Comparison of ENCODE assay signal across 14 cellular contexts in the genomic region with DNA sequence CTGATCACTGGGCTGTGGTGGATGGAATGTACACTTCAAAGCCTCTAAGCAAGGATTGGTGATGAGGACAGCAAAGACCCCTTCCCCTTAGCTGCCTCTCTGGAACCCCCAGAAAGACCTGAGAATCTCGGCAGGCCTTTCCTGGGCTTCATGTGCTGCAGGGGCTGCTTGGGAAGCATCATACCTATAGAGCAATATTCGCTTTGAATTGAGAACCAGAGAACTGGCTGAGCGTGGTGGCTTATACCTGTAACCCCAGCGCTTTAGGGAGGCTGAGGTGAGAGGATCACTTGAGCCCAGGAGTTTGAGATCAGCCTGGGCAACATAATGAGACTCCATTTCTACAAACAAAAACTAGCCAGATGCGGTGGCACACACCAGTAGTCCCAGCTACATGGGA. TPM values are rescaled to one million over a fixed set of nuclear protein-coding genes. Genes with fewer than 3 reads are reported as not detected.
DNase-seq lines count a peak whose midpoint lies in the region; ATAC-seq and TF ChIP-seq lines count a peak whose summit lies in the region.
"Had no signal": no experiment of that assay in that cellular context is flagged by ENCODE, and none has a peak within 500 bp of the region (broad histone marks: within the 10 kb centered on the region; RNA-seq: fewer than 3 reads in every experiment).

No MANE protein-coding gene starts in this region.

- no peak overlapping the region for H3K4ac ChIP-seq in trophoblast cell (ENCODE audit: low read depth, low read length)

- intact Hi-C loops in colonic mucosa (cut with DNase I): no loop called here

- H3K9me3 Mint-ChIP-seq in activated CD4-positive, alpha-beta T cell treated with anti-CD3 and anti-CD28 coated beads, Interleukin-2, amount 10 ng/mL, durations not matched to agents 7 days and 5 days: peaks cover 10% of the 10 kb centered on the region

- H2BK12ac ChIP-seq in trophoblast cell (ENCODE audit: low read length): peak overlapping the region; percentile 50

- CTCF ChIA-PET in activated CD4-positive, alpha-beta T cell treated with anti-CD3 and anti-CD28 coated beads, Interleukin-2, amount 10 ng/mL, durations not matched to agents 7 days and 5 days (lab: Charles Lee): no interaction called here
- CTCF ChIA-PET in AG04450 (lab: Charles Lee): no interaction called here

- H3K4me1 ChIP-seq in colonic mucosa: peaks cover 18% of the 10 kb centered on the region
- H3K4me1 ChIP-seq in trophoblast cell (ENCODE audit: control insufficient read depth in 1 of 2, insufficient read depth in 2 of 2, low read length in 2 of 2): peaks cover 29 to 32% of the 10 kb centered on the region in 2 experiments

- no peak overlapping the region for H2AFZ ChIP-seq in trophoblast cell (ENCODE audit: insufficient read depth, low read length, poor library complexity)

- H3K23ac ChIP-seq in trophoblast cell (ENCODE audit: low read length): no peak overlapping the region

- H3K9me3 ChIP-seq in AG04450 (ENCODE audit: control insufficient read depth, insufficient read depth, low read length): peaks cover 3% of the 10 kb centered on the region; the same call in 1 of the 2 replicates
- H3K9me3 ChIP-seq in colonic mucosa: no peaks in the 10 kb centered on the region
- H3K9me3 ChIP-seq in trophoblast cell (ENCODE audit: insufficient read depth, low read depth, low read length): no peaks in the 10 kb centered on the region
- H3K9me3 ChIP-seq: Caco-2 had no signal

- H2BK120ac ChIP-seq in trophoblast cell (ENCODE audit: insufficient read depth, low read length, poor library complexity): no peak overlapping the region

- H3K27ac Mint-ChIP-seq in activated CD4-positive, alpha-beta T cell treated with anti-CD3 and anti-CD28 coated beads, Interleukin-2, amount 10 ng/mL, durations not matched to agents 7 days and 5 days: no peak overlapping the region

- H3K27ac ChIP-seq in AG04450 (ENCODE audit: low read depth, low read length) (peak overlapping the region; percentile 24), colonic mucosa (no peak overlapping the region), trophoblast cell (ENCODE audit: low read depth, low read length) (no peak overlapping the region)
- H3K27ac ChIP-seq: C4-2B had no signal

- DNase-seq in activated CD4-positive, alpha-beta T cell treated with anti-CD3 and anti-CD28 coated beads, Interleukin-2, amount 10 ng/mL, durations not matched to agents 7 days and 5 days: peak; percentile 4
- DNase-seq in activated CD4-positive, alpha-beta T cell treated with anti-CD3 and anti-CD28 coated beads, Interleukin-2, amount 50 U/mL, for 1 hour: no peak
- no peak for DNase-seq in AG04450 (ENCODE audit: low read depth, low spot score)
- peak; percentile 14 for DNase-seq in colonic mucosa
- DNase-seq in trophoblast cell: no peak
- DNase-seq in T-helper 2 cell: no peak
- DNase-seq in midbrain (lab: John Stamatoyannopoulos, UW): no peak
- DNase-seq: 8988T, Caco-2, HCEC 1CT, NCI-H1930, NCI-H524 had no signal

- H3K4me1 Mint-ChIP-seq in activated CD4-positive, alpha-beta T cell treated with anti-CD3 and anti-CD28 coated beads, Interleukin-2, amount 10 ng/mL, durations not matched to agents 7 days and 5 days: peaks cover 6% of the 10 kb centered on the region

- no peak overlapping the region for H2AK5ac ChIP-seq in trophoblast cell (ENCODE audit: low read length)

- H3K14ac ChIP-seq in trophoblast cell (ENCODE audit: low read length): no peak overlapping the region

- H2BK5ac ChIP-seq in trophoblast cell (ENCODE audit: low read depth, low read length, poor library complexity): no peak overlapping the region

- no CpG with 5 or more reads among the region's 5 CpGs for WGBS in trophoblast cell (ENCODE audit: extremely low coverage, insufficient coverage, insufficient read length)

- H3K79me2 ChIP-seq in trophoblast cell (ENCODE audit: control insufficient read depth, insufficient read depth, low read length, poor library complexity): peaks cover 1% of the 10 kb centered on the region

- H4K8ac ChIP-seq in trophoblast cell (ENCODE audit: low read depth, low read length): no peak overlapping the region

- H4K12ac ChIP-seq in trophoblast cell (ENCODE audit: low read depth, low read length): no peak overlapping the region

- H3K4me3 Mint-ChIP-seq in activated CD4-positive, alpha-beta T cell treated with anti-CD3 and anti-CD28 coated beads, Interleukin-2, amount 10 ng/mL, durations not matched to agents 7 days and 5 days: no peak overlapping the region

- peaks cover 11% of the 10 kb centered on the region for H3K36me3 Mint-ChIP-seq in activated CD4-positive, alpha-beta T cell treated with anti-CD3 and anti-CD28 coated beads, Interleukin-2, amount 10 ng/mL, durations not matched to agents 7 days and 5 days (ENCODE audit: low read depth)

- peaks cover 7% of the 10 kb centered on the region for H3K27me3 Mint-ChIP-seq in activated CD4-positive, alpha-beta T cell treated with anti-CD3 and anti-CD28 coated beads, Interleukin-2, amount 10 ng/mL, durations not matched to agents 7 days and 5 days

- no peak for TF ChIP-seq CTCF in AG04450 (IDR thresholded peaks at IDR 0.05; ENCODE audit: low read depth, low read length)
- no peak for TF ChIP-seq CTCF in colonic mucosa (IDR thresholded peaks at IDR 0.05)

- no peak overlapping the region for H3K18ac ChIP-seq in trophoblast cell (ENCODE audit: low read length)

- ATAC-seq in GM21737 (IDR thresholded peaks at IDR 0.05; ENCODE audit: unreplicated experiment): no peak

- peak overlapping the region; percentile 8 for H4K91ac ChIP-seq in trophoblast cell (ENCODE audit: low read depth, low read length)

- H3K36me3 ChIP-seq in colonic mucosa (no peaks in the 10 kb centered on the region), trophoblast cell (ENCODE audit: control insufficient read depth in 1 of 2, insufficient read depth in 2 of 2, low read length in 2 of 2) (peaks cover 19 to 20% of the 10 kb centered on the region in 2 experiments)

- POLR2A ChIA-PET in activated CD4-positive, alpha-beta T cell treated with anti-CD3 and anti-CD28 coated beads, Interleukin-2, amount 10 ng/mL, durations not matched to agents 7 days and 5 days (lab: Charles Lee): no interaction called here
- POLR2A ChIA-PET in AG04450 (lab: Yijun Ruan, JAX): no interaction called here

- peaks cover 19% of the 10 kb centered on the region for H3K79me1 ChIP-seq in trophoblast cell (ENCODE audit: low read length)

- H3K9ac ChIP-seq in colonic mucosa (ENCODE audit: low read depth in 2 of 2, low read length in 2 of 2): no peak overlapping the region
- H3K9ac ChIP-seq in trophoblast cell (ENCODE audit: low read length): no peak overlapping the region

- H3K27me3 ChIP-seq in AG04450 (ENCODE audit: control insufficient read depth, insufficient read depth, low read length) (no peaks in the 10 kb centered on the region), colonic mucosa (no peaks in the 10 kb centered on the region), trophoblast cell (ENCODE audit: insufficient read depth, low read length) (no peaks in the 10 kb centered on the region)

- H3K4me2 ChIP-seq in trophoblast cell (ENCODE audit: low read length): no peak overlapping the region

- no peak overlapping the region for H3K4me3 ChIP-seq in AG04450 (ENCODE audit: low read depth, low read length)
- H3K4me3 ChIP-seq in colonic mucosa: no peak overlapping the region
- H3K4me3 ChIP-seq in trophoblast cell (ENCODE audit: low read depth, low read length): no peak overlapping the region

RNA-seq across cellular contexts. Expression of a gene that starts 22.0 kb away (rescaled TPM):
- 10 to 100 TPM; 39.5 to 42.4 TPM for total RNA-seq in activated CD4-positive, alpha-beta T cell treated with anti-CD3 and anti-CD28 coated beads, Interleukin-2, amount 10 ng/mL, durations not matched to agents 7 days and 5 days
- 70.1 and 84.1 TPM in 2 replicates for polyA plus RNA-seq in AG04450 (2011; rRNA removed)
- 45.9 and 52.7 TPM in 2 replicates for polyA minus RNA-seq in AG04450 (2011; rRNA and poly(A)+ RNA removed)
- 10 to 100 TPM; 14.1 to 18.1 TPM for total RNA-seq in colonic mucosa
- 10.4 and 10.7 TPM in 2 replicates for polyA plus RNA-seq in trophoblast cell (2013)

RNA-seq across cellular contexts. Expression of a gene that starts 51.9 kb away (rescaled TPM):
- 10 to 100 TPM; 50.4 to 50.9 TPM for total RNA-seq in activated CD4-positive, alpha-beta T cell treated with anti-CD3 and anti-CD28 coated beads, Interleukin-2, amount 10 ng/mL, durations not matched to agents 7 days and 5 days
- polyA plus RNA-seq in AG04450 (2011; rRNA removed): 120 and 133 TPM in 2 replicates
- 96.9 and 104 TPM in 2 replicates for polyA minus RNA-seq in AG04450 (2011; rRNA and poly(A)+ RNA removed)
- total RNA-seq in colonic mucosa: 100 to 1,000 TPM; 108 to 115 TPM
- polyA plus RNA-seq in trophoblast cell (2013): 84.4 and 84.7 TPM in 2 replicates

Comparison
In these comparisons a context has a peak if more than half of its experiments do, and no peak if none do; other contexts are left out.
1. DNase-seq: peak in activated CD4-positive, alpha-beta T cell treated with anti-CD3 and anti-CD28 coated beads, Interleukin-2, amount 10 ng/mL, durations not matched to agents 7 days and 5 days (single experiment) and colonic mucosa (single experiment); none in activated CD4-positive, alpha-beta T cell treated with anti-CD3 and anti-CD28 coated beads, Interleukin-2, amount 50 U/mL, for 1 hour (single experiment), AG04450 (single experiment), trophoblast cell (0 of 2), T-helper 2 cell (0 of 5) and midbrain (single experiment).